ENCODE assay signal across 8 cellular contexts in the genomic region with DNA sequence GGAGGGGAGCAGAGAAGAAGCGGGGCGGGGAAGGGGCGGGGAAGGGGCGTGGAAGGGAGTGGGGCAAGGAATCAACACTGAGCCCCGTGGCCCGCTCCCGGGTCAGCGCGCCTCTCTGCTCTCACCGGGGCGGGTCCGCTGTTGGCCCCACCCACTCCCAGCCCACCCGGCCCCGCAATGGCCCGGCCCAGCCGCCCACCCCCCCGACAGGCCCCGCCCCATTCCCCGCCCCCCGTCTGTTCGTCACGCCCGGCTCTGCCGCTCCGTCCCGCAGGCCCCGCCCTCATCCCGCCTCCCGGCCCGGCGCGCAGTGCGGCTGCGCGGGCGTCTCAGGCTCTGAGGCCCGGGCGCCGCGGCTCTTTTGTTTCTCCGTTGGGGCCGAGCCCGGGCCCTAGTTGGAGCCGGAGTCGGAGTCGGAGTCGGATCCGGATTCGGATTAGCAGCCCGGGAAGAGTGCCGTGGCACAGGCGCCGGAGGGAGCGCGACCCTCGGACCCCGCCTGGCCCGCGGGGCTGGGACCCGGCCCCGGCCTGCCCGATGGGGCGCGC. TPM values are rescaled to one million over a fixed set of nuclear protein-coding genes. Genes with fewer than 3 reads are reported as not detected.
DNase-seq lines count a peak whose midpoint lies in the region; ATAC-seq and TF ChIP-seq lines count a peak whose summit lies in the region.

A gene (plus strand): TSS at position 310 of the 548 bp plus-strand sequence. CDS start 380 bp downstream, outside the sequence.

- peak within 1 kb of the TSS; percentile 78 for H3K27ac Mint-ChIP-seq in activated T-helper 1 cell treated with anti-CD3 and anti-CD28 coated beads, Interleukin-12 subunit alpha, Interleukin-12 subunit beta, Interleukin-2, Interleukin-4 antibody, amounts not matched to agents 30 ng/mL and 10 ng/mL and 1 ng/mL, durations not matched to agents 14 hours and 24 hours and 36 hours
- H3K27ac Mint-ChIP-seq in naive thymus-derived CD8-positive, alpha-beta T cell, result peak within 1 kb of the TSS; percentile 76 to 96 (median 88)
- H3K27ac Mint-ChIP-seq in stimulated activated naive B cell treated with anti-CD40 and anti-IgM and Interleukin-4, amounts not matched to agents 10 μg/mL and 1 μg/mL and 100 μg/mL, for 72 hours, result peak within 1 kb of the TSS; percentile 88

- H3K27me3 Mint-ChIP-seq in activated T-helper 1 cell treated with anti-CD3 and anti-CD28 coated beads, Interleukin-12 subunit alpha, Interleukin-12 subunit beta, Interleukin-2, Interleukin-4 antibody, amounts not matched to agents 30 ng/mL and 10 ng/mL and 1 ng/mL, durations not matched to agents 14 hours and 24 hours and 36 hours (ENCODE audit: insufficient read depth), result peaks cover 5% of the 10 kb centered on the region
- H3K27me3 Mint-ChIP-seq in naive thymus-derived CD8-positive, alpha-beta T cell, result no peaks in the 10 kb centered on the region
- no peaks in the 10 kb centered on the region for H3K27me3 Mint-ChIP-seq in stimulated activated naive B cell treated with anti-CD40 and anti-IgM and Interleukin-4, amounts not matched to agents 10 μg/mL and 1 μg/mL and 100 μg/mL, for 72 hours

- H3K4me3 Mint-ChIP-seq in activated T-helper 1 cell treated with anti-CD3 and anti-CD28 coated beads, Interleukin-12 subunit alpha, Interleukin-12 subunit beta, Interleukin-2, Interleukin-4 antibody, amounts not matched to agents 30 ng/mL and 10 ng/mL and 1 ng/mL, durations not matched to agents 14 hours and 24 hours and 36 hours, result peak within 1 kb of the TSS; percentile 86
- H3K4me3 Mint-ChIP-seq in naive thymus-derived CD8-positive, alpha-beta T cell, result peak within 1 kb of the TSS; percentile 75 to 95 (median 88)
- peak within 1 kb of the TSS; percentile 85 to 90 for H3K4me3 Mint-ChIP-seq in stimulated activated naive B cell treated with anti-CD40 and anti-IgM and Interleukin-4, amounts not matched to agents 10 μg/mL and 1 μg/mL and 100 μg/mL, for 72 hours

- H3K4me1 Mint-ChIP-seq in activated T-helper 1 cell treated with anti-CD3 and anti-CD28 coated beads, Interleukin-12 subunit alpha, Interleukin-12 subunit beta, Interleukin-2, Interleukin-4 antibody, amounts not matched to agents 30 ng/mL and 10 ng/mL and 1 ng/mL, durations not matched to agents 14 hours and 24 hours and 36 hours (ENCODE audit: low read depth), result no peaks in the 10 kb centered on the region
- H3K4me1 Mint-ChIP-seq in naive thymus-derived CD8-positive, alpha-beta T cell, result peaks cover 11 to 29% (median 20%) of the 10 kb centered on the region in 4 donors
- peaks cover 12 to 25% of the 10 kb centered on the region in 2 donors for H3K4me1 Mint-ChIP-seq in stimulated activated naive B cell treated with anti-CD40 and anti-IgM and Interleukin-4, amounts not matched to agents 10 μg/mL and 1 μg/mL and 100 μg/mL, for 72 hours

- no peaks in the 10 kb centered on the region for H3K36me3 ChIP-seq in fibroblast of lung (ENCODE audit: control insufficient read depth, insufficient read depth, low read length)

- H3K27me3 ChIP-seq in fibroblast of lung (ENCODE audit: control insufficient read depth, insufficient read depth, low read length), result no peaks in the 10 kb centered on the region

- peak within 1 kb of the TSS; percentile 84 for H3K9ac ChIP-seq in fibroblast of lung (ENCODE audit: insufficient read depth, low read length)

- H3K4me2 ChIP-seq in fibroblast of lung (ENCODE audit: extremely low read depth, insufficient read depth, low read length), result peak within 1 kb of the TSS; percentile 97

- H3K4me1 ChIP-seq in fibroblast of lung (ENCODE audit: control insufficient read depth, extremely low read depth, insufficient read depth, low read length), result peaks cover 7% of the 10 kb centered on the region

- H2AFZ ChIP-seq in fibroblast of lung (ENCODE audit: low read length), result no peak within 1 kb of the TSS

- no peaks in the 10 kb centered on the region for H3K9me3 Mint-ChIP-seq in activated T-helper 1 cell treated with anti-CD3 and anti-CD28 coated beads, Interleukin-12 subunit alpha, Interleukin-12 subunit beta, Interleukin-2, Interleukin-4 antibody, amounts not matched to agents 30 ng/mL and 10 ng/mL and 1 ng/mL, durations not matched to agents 14 hours and 24 hours and 36 hours
- no peaks in the 10 kb centered on the region for H3K9me3 Mint-ChIP-seq in naive thymus-derived CD8-positive, alpha-beta T cell
- H3K9me3 Mint-ChIP-seq in stimulated activated naive B cell treated with anti-CD40 and anti-IgM and Interleukin-4, amounts not matched to agents 10 μg/mL and 1 μg/mL and 100 μg/mL, for 72 hours, result no peaks in the 10 kb centered on the region

- H4K20me1 ChIP-seq in fibroblast of lung (ENCODE audit: control insufficient read depth, extremely low read depth, insufficient read depth, low read length), result no peaks in the 10 kb centered on the region

- no peaks in the 10 kb centered on the region for H3K36me3 Mint-ChIP-seq in activated T-helper 1 cell treated with anti-CD3 and anti-CD28 coated beads, Interleukin-12 subunit alpha, Interleukin-12 subunit beta, Interleukin-2, Interleukin-4 antibody, amounts not matched to agents 30 ng/mL and 10 ng/mL and 1 ng/mL, durations not matched to agents 14 hours and 24 hours and 36 hours (ENCODE audit: low read depth)
- peaks cover 0 to 2% (median 0%) of the 10 kb centered on the region in 3 donors for H3K36me3 Mint-ChIP-seq in naive thymus-derived CD8-positive, alpha-beta T cell
- no peaks in the 10 kb centered on the region for H3K36me3 Mint-ChIP-seq in stimulated activated naive B cell treated with anti-CD40 and anti-IgM and Interleukin-4, amounts not matched to agents 10 μg/mL and 1 μg/mL and 100 μg/mL, for 72 hours

- H3K79me2 ChIP-seq in fibroblast of lung (ENCODE audit: control insufficient read depth, insufficient read depth, low read length), result peaks cover 4% of the 10 kb centered on the region

- H3K4me3 ChIP-seq in fibroblast of lung (replicated peaks in 1 of 4; ENCODE audit: control extremely low read depth in 1 of 4, insufficient read depth in 1 of 4, low read depth in 3 of 4, low read length in 4 of 4), result peak within 1 kb of the TSS; percentile 42 to 77 (median 60)

- peak within 1 kb of the TSS; percentile 91 for H3K27ac ChIP-seq in fibroblast of lung (ENCODE audit: insufficient read depth, low read length)

- POLR2A ChIA-PET in naive thymus-derived CD8-positive, alpha-beta T cell (lab: Charles Lee), result no interaction called here

- peak; percentile 80 to 81 for ATAC-seq in naive thymus-derived CD8-positive, alpha-beta T cell
- peak; percentile 78 to 85 for ATAC-seq in stimulated activated naive B cell treated with anti-CD40 and anti-IgM and Interleukin-4, amounts not matched to agents 10 μg/mL and 1 μg/mL and 100 μg/mL, for 72 hours (replicated peaks)

- no peaks in the 10 kb centered on the region for H3K9me3 ChIP-seq in fibroblast of lung (ENCODE audit: control insufficient read depth, insufficient read depth, low read depth, low read length)

- intact Hi-C loops in activated T-helper 1 cell treated with anti-CD3 and anti-CD28 coated beads, Interleukin-12 subunit alpha, Interleukin-12 subunit beta, Interleukin-2, Interleukin-4 antibody, amounts not matched to agents 30 ng/mL and 10 ng/mL and 1 ng/mL, durations not matched to agents 14 hours and 24 hours and 36 hours (cut with micrococcal nuclease), result loop anchor here (1.0 to 10.0 kb wide), 6 partner anchors 55 to 1020 kb away; a partner anchor contains a TSS

- DNase-seq in EH (ENCODE audit: low read depth), result peak; percentile 92
- peak; percentile 81 for DNase-seq in GOT3 (lab: John Stamatoyannopoulos, UW)
- DNase-seq in LHCN-M2 (ENCODE audit: low read depth), result peak; percentile 81
- DNase-seq in RKO (ENCODE audit: low spot score), result peak; percentile 84
- peak; percentile 91 for DNase-seq in activated T-helper 1 cell treated with anti-CD3 and anti-CD28 coated beads, Interleukin-12 subunit alpha, Interleukin-12 subunit beta, Interleukin-2, Interleukin-4 antibody, amounts not matched to agents 30 ng/mL and 10 ng/mL and 1 ng/mL, durations not matched to agents 14 hours and 24 hours and 36 hours (ENCODE audit: low spot score)
- peak; percentile 74 to 90 for DNase-seq in fibroblast of lung (ENCODE audit: low read depth in 2 of 2)
- peak; percentile 88 to 98 (median 93) for DNase-seq in naive thymus-derived CD8-positive, alpha-beta T cell
- peak; percentile 85 for DNase-seq in stimulated activated naive B cell treated with anti-CD40 and anti-IgM and Interleukin-4, amounts not matched to agents 10 μg/mL and 1 μg/mL and 100 μg/mL, for 72 hours

- TF ChIP-seq CTCF in fibroblast of lung (conservative IDR thresholded peaks at IDR 0.05 in 1 of 2, IDR thresholded peaks at IDR 0.05 in 1 of 2; ENCODE audit: low read depth in 1 of 2, low read length in 2 of 2), result no peak

RNA-seq across cellular contexts. Expression of the gene that starts here (rescaled TPM):
- total RNA-seq in LHCN-M2 (2014; rRNA removed) (6.6 and 6.8 TPM in 2 replicates), fibroblast of lung (8.5 and 14.9 TPM in 2 replicates)
- 11.6 TPM for polyA plus RNA-seq in LHCN-M2 (2012)
- 28.4 TPM in 2 replicates for total RNA-seq in activated T-helper 1 cell treated with anti-CD3 and anti-CD28 coated beads, Interleukin-12 subunit alpha, Interleukin-12 subunit beta, Interleukin-2, Interleukin-4 antibody, amounts not matched to agents 30 ng/mL and 10 ng/mL and 1 ng/mL, durations not matched to agents 14 hours and 24 hours and 36 hours
- 3.3 and 4.0 TPM in 2 replicates for polyA plus RNA-seq in fibroblast of lung
- polyA plus RNA-seq in fibroblast of lung (2012), result 9.0 and 10.8 TPM in 2 replicates
- 5.3 and 6.0 TPM in 2 replicates for polyA minus RNA-seq in fibroblast of lung (ENCODE audit: low replicate concordance)
- 10 to 100 TPM; 47.1 to 54.4 TPM for total RNA-seq in naive thymus-derived CD8-positive, alpha-beta T cell
- under 1 TPM; 0.43 to 0.76 (median 0.68) TPM for polyA plus RNA-seq in naive thymus-derived CD8-positive, alpha-beta T cell

Comparison
In these comparisons a context has a peak if more than half of its experiments do, and no peak if none do; other contexts are left out.
1. Peak in every context shown above with its lines: DNase-seq, ATAC-seq, H3K4me3 ChIP-seq and H3K27ac ChIP-seq.